Comparison of ENCODE assay signal across 1 cellular context in genomic region chr2:226775032-226775509, GRCh38.
TF ChIP-seq lines count a peak whose summit lies in the region.

No MANE protein-coding gene starts in this region.

TF ChIP-seq in HCT116, 20 proteins besides CTCF, POLR2A, EP300 and RAD21 (continued from another document):
- no peak for TF ChIP-seq YY1 (IDR thresholded peaks at IDR 0.05; ENCODE audit: extremely low read depth, insufficient replicate concordance, low read depth, low read length)
- no peak for TF ChIP-seq EZH2phosphoT487 (IDR thresholded peaks at IDR 0.05; ENCODE audit: borderline replicate concordance)
- TF ChIP-seq TCF7L2 (IDR thresholded peaks at IDR 0.05; ENCODE audit: borderline replicate concordance, extremely low read depth, insufficient read depth, insufficient read length): no peak
- no peak for TF ChIP-seq SIN3A (IDR thresholded peaks at IDR 0.05; ENCODE audit: low read depth)
- TF ChIP-seq ZBTB33 (IDR thresholded peaks at IDR 0.05; ENCODE audit: extremely low read depth, insufficient replicate concordance, low read length): no peak
- TF ChIP-seq ELF1 (IDR thresholded peaks at IDR 0.05; ENCODE audit: borderline replicate concordance, low read depth): no peak
- no peak for TF ChIP-seq ATF3 (IDR thresholded peaks at IDR 0.05)
- no peak for TF ChIP-seq JUND (IDR thresholded peaks at IDR 0.05)
- TF ChIP-seq FOSL1 (IDR thresholded peaks at IDR 0.05; ENCODE audit: low read depth): no peak
- no peak for TF ChIP-seq MAX (IDR thresholded peaks at IDR 0.05)
- TF ChIP-seq ZFX (IDR thresholded peaks at IDR 0.05): no peak
- no peak for TF ChIP-seq SRF (IDR thresholded peaks at IDR 0.05; ENCODE audit: low read depth)
- TF ChIP-seq SP1 (IDR thresholded peaks at IDR 0.05; ENCODE audit: low read depth): no peak
